ENCODE assay signal across 9 cellular contexts in genomic region chr11:64553554-64554201, GRCh38. TPM values are rescaled to one million over a fixed set of nuclear protein-coding genes. Genes with fewer than 3 reads are reported as not detected.
DNase-seq lines count a peak whose midpoint lies in the region; ATAC-seq and TF ChIP-seq lines count a peak whose summit lies in the region.
"Had no signal": no experiment of that assay in that cellular context is flagged by ENCODE, and none has a peak within 500 bp of the region (broad histone marks: within the 10 kb centered on the region; RNA-seq: fewer than 3 reads in every experiment).

No MANE protein-coding gene starts in this region.

- peak; percentile 80 for ATAC-seq in left lobe of liver
- no peak for ATAC-seq in GM21526 (IDR thresholded peaks at IDR 0.05; ENCODE audit: low FRiP score, unreplicated experiment)

- no peak overlapping the region for H3K4me3 ChIP-seq in LNCaP clone FGC (ENCODE audit: low read depth, low read length)
- H3K4me3 ChIP-seq in choroid plexus epithelial cell (ENCODE audit: low read depth, low read length) = no peak overlapping the region

- DNase-seq in EH (ENCODE audit: low read depth) (peak; percentile 51), LNCaP clone FGC (ENCODE audit: low read depth) (no peak), choroid plexus epithelial cell (ENCODE audit: low read depth) (peak; percentile 72), left lobe of liver (ENCODE audit: low spot score) (no peak), DMS153 (lab: John Stamatoyannopoulos, UW) (no peak)
- DNase-seq in activated CD4-positive, alpha-beta T cell treated with anti-CD3 and anti-CD28 coated beads for 24 hours (ENCODE audit: low read depth in 2 of 2) = peak; percentile 33 to 35
- peak; percentile 17 to 47 for DNase-seq in stimulated activated CD4-positive, alpha-beta T cell treated with anti-CD3 and anti-CD28 coated beads, Interleukin-4, amount 100 ng/mL, for 48 hours (ENCODE audit: low read depth in 2 of 2)

- TF ChIP-seq CTCF in LNCaP clone FGC (IDR thresholded peaks at IDR 0.05; ENCODE audit: control insufficient read depth, extremely low read depth, insufficient read depth) = peak; percentile 89
- peak; percentile 99 for TF ChIP-seq CTCF in choroid plexus epithelial cell (conservative IDR thresholded peaks at IDR 0.05; ENCODE audit: low read depth, low read length)

RNA-seq across cellular contexts. Expression of gene SLC22A11, which starts 2.1 kb away (rescaled TPM):
- 0.13 TPM for total RNA-seq in left lobe of liver
- total RNA-seq: activated CD8-positive, alpha-beta memory T cell treated with anti-CD3 and anti-CD28 coated beads for 36 hours had no signal

RNA-seq across cellular contexts. Expression of gene SLC22A12, which starts 37.3 kb away (rescaled TPM):
- total RNA-seq in left lobe of liver = not detected
- total RNA-seq: activated CD8-positive, alpha-beta memory T cell treated with anti-CD3 and anti-CD28 coated beads for 36 hours had no signal

Comparison
In these comparisons a context has a peak if more than half of its experiments do, and no peak if none do; other contexts are left out.
1. DNase-seq: peak in EH (single experiment), activated CD4-positive, alpha-beta T cell treated with anti-CD3 and anti-CD28 coated beads for 24 hours (2 of 2), choroid plexus epithelial cell (single experiment) and stimulated activated CD4-positive, alpha-beta T cell treated with anti-CD3 and anti-CD28 coated beads, Interleukin-4, amount 100 ng/mL, for 48 hours (2 of 2); none in LNCaP clone FGC (single experiment), left lobe of liver (single experiment) and DMS153 (single experiment).